10 cellular contexts compared by ENCODE assay signal in the genomic region with DNA sequence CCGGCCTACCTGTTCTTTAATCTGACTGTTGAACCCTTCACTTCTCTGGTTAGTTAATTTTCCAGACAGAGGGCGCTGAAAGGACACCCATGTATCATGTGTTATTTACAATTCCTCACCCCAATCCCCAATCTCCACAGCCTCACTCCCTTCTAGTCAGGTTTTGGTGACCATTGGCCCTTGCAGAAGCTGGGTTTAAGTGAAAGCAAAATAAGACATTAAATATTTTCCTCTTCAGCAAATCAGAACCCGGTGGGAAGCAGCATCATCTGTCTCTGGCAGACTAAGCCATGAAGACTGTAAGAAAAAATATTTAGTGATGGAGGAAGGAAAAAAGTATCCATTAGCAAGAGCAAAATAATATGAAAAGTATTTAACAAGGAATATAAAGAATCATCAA. TPM values are rescaled to one million over a fixed set of nuclear protein-coding genes. Genes with fewer than 3 reads are reported as not detected.
DNase-seq lines count a peak whose midpoint lies in the region; ATAC-seq lines count a peak whose summit lies in the region.
"Had no signal": no experiment of that assay in that cellular context is flagged by ENCODE, and none has a peak within 500 bp of the region (broad histone marks: within the 10 kb centered on the region; RNA-seq: fewer than 3 reads in every experiment).

No MANE protein-coding gene starts in this region.

- peaks cover 18 to 28% of the 10 kb centered on the region in 2 donors for H3K4me1 Mint-ChIP-seq in effector memory CD8-positive, alpha-beta T cell (ENCODE audit: low read depth in 2 of 2)
- H3K4me1 Mint-ChIP-seq in activated T-cell treated with anti-CD3 and anti-CD28 coated beads, Interleukin-2, amount 50 U/mL, for 4 hours (ENCODE audit: low read depth), result peaks cover 46% of the 10 kb centered on the region

- peaks cover 6% of the 10 kb centered on the region for H3K36me3 Mint-ChIP-seq in effector memory CD8-positive, alpha-beta T cell (ENCODE audit: insufficient read depth)
- no peaks in the 10 kb centered on the region for H3K36me3 Mint-ChIP-seq in activated T-cell treated with anti-CD3 and anti-CD28 coated beads, Interleukin-2, amount 50 U/mL, for 4 hours (ENCODE audit: insufficient read depth)

- peak; percentile 66 for DNase-seq in activated effector memory CD4-positive, alpha-beta T cell treated with anti-CD3 and anti-CD28 coated beads, Interleukin-2, amount 50 U/mL, for 16 hours
- no peak for DNase-seq in activated effector memory CD4-positive, alpha-beta T cell treated with Interleukin-2 at 50 U/mL for 16 hours
- DNase-seq in NCI-H226 (peak; percentile 12), NCI-H1092 (lab: John Stamatoyannopoulos, UW) (no peak), ecto neural progenitor cell (ENCODE audit: low spot score) (no peak)
- peak in 2 of 3 experiments; percentile 42 to 69 for DNase-seq in effector memory CD8-positive, alpha-beta T cell
- DNase-seq in stimulated activated naive CD8-positive, alpha-beta T cell treated with anti-CD3 and anti-CD28 coated beads, Interleukin-15, Interleukin-2, amounts not matched to agents 100 U/mL and 50 U/mL, for 24 hours, result peak; percentile 34
- no peak for DNase-seq in activated T-cell treated with anti-CD3 and anti-CD28 coated beads, Interleukin-2, amount 50 U/mL, for 4 hours
- DNase-seq: AML-193 had no signal

- peak overlapping the region; percentile 17 to 53 for H3K4me3 Mint-ChIP-seq in effector memory CD8-positive, alpha-beta T cell
- no peak overlapping the region for H3K4me3 Mint-ChIP-seq in activated T-cell treated with anti-CD3 and anti-CD28 coated beads, Interleukin-2, amount 50 U/mL, for 4 hours

- ATAC-seq in effector memory CD8-positive, alpha-beta T cell (replicated peaks), result no peak
- ATAC-seq in stimulated activated naive CD8-positive, alpha-beta T cell treated with anti-CD3 and anti-CD28 coated beads, Interleukin-15, Interleukin-2, amounts not matched to agents 100 U/mL and 50 U/mL, for 24 hours, result peak; percentile 33
- no peak for ATAC-seq in activated T-cell treated with anti-CD3 and anti-CD28 coated beads, Interleukin-2, amount 50 U/mL, for 4 hours

- no peaks in the 10 kb centered on the region for H3K27me3 Mint-ChIP-seq in effector memory CD8-positive, alpha-beta T cell
- no peaks in the 10 kb centered on the region for H3K27me3 Mint-ChIP-seq in activated T-cell treated with anti-CD3 and anti-CD28 coated beads, Interleukin-2, amount 50 U/mL, for 4 hours (ENCODE audit: low read depth)

- H3K9me3 Mint-ChIP-seq in effector memory CD8-positive, alpha-beta T cell, result no peaks in the 10 kb centered on the region
- no peaks in the 10 kb centered on the region for H3K9me3 Mint-ChIP-seq in activated T-cell treated with anti-CD3 and anti-CD28 coated beads, Interleukin-2, amount 50 U/mL, for 4 hours

- H3K27ac Mint-ChIP-seq in effector memory CD8-positive, alpha-beta T cell, result peak overlapping the region; percentile 64 to 89

RNA-seq across cellular contexts. Expression of gene HLA-DQA1, which starts 9.4 kb away (rescaled TPM):
- 10 to 100 TPM in 1 of 3 donors, 1 to 10 TPM in 2; 6.6 to 13.1 (median 6.7) TPM for total RNA-seq in activated T-cell treated with anti-CD3 and anti-CD28 coated beads, Interleukin-2, amount 50 U/mL, for 4 hours
- total RNA-seq: frontal cortex had no signal

RNA-seq across cellular contexts. Expression of gene HLA-DRB1, which starts 38.2 kb away (rescaled TPM):
- total RNA-seq in activated T-cell treated with anti-CD3 and anti-CD28 coated beads, Interleukin-2, amount 50 U/mL, for 4 hours, result 10 to 100 TPM in 2 of 3 donors, 1 to 10 TPM in 1; 6.4 to 15.0 (median 11.3) TPM

RNA-seq across cellular contexts. Expression of gene HLA-DQB1, which starts 38.6 kb away (rescaled TPM):
- total RNA-seq in activated T-cell treated with anti-CD3 and anti-CD28 coated beads, Interleukin-2, amount 50 U/mL, for 4 hours, result 10 to 100 TPM in 1 of 3 donors, 1 to 10 TPM in 2; 3.8 to 12.5 (median 6.2) TPM

Comparison
In these comparisons a context has a peak if more than half of its experiments do, and no peak if none do; other contexts are left out.
1. DNase-seq: peak in activated effector memory CD4-positive, alpha-beta T cell treated with anti-CD3 and anti-CD28 coated beads, Interleukin-2, amount 50 U/mL, for 16 hours (single experiment), NCI-H226 (single experiment), effector memory CD8-positive, alpha-beta T cell (2 of 3) and stimulated activated naive CD8-positive, alpha-beta T cell treated with anti-CD3 and anti-CD28 coated beads, Interleukin-15, Interleukin-2, amounts not matched to agents 100 U/mL and 50 U/mL, for 24 hours (single experiment); none in activated effector memory CD4-positive, alpha-beta T cell treated with Interleukin-2 at 50 U/mL for 16 hours (single experiment), NCI-H1092 (single experiment), activated T-cell treated with anti-CD3 and anti-CD28 coated beads, Interleukin-2, amount 50 U/mL, for 4 hours (single experiment) and ecto neural progenitor cell (single experiment).